Comparison of ENCODE assay signal across 8 cellular contexts in genomic region chr17:61635913-61636432, GRCh38. TPM values are rescaled to one million over a fixed set of nuclear protein-coding genes. Genes with fewer than 3 reads are reported as not detected.
A peak's percentile ranks its signal among the peaks of the same experiment; 100 is the strongest.
DNase-seq lines count a peak whose midpoint lies in the region; ATAC-seq and TF ChIP-seq lines count a peak whose summit lies in the region.

No MANE protein-coding gene starts in this region.

- H3K4me3 ChIP-seq in OCI-LY3 (ENCODE audit: low read length) (no peak overlapping the region), hepatocyte (no peak overlapping the region), tibial artery (no peak overlapping the region)

- H3K4me1 Mint-ChIP-seq in activated T-cell treated with anti-CD3 and anti-CD28 coated beads, Interleukin-2, amount 50 U/mL, for 72 hours (ENCODE audit: low read depth), result no peaks in the 10 kb centered on the region

- H4K20me1 ChIP-seq in OCI-LY3 (ENCODE audit: insufficient read depth, low read length), result no peaks in the 10 kb centered on the region
- no peaks in the 10 kb centered on the region for H4K20me1 ChIP-seq in hepatocyte (ENCODE audit: insufficient read depth, poor library complexity, severe bottlenecking)

- H3K79me2 ChIP-seq in OCI-LY3 (ENCODE audit: low read length) (no peaks in the 10 kb centered on the region), hepatocyte (no peaks in the 10 kb centered on the region)

- no peak overlapping the region for H3K27ac ChIP-seq in OCI-LY3 (ENCODE audit: low read length)
- H3K27ac ChIP-seq in hepatocyte, result no peak overlapping the region
- H3K27ac ChIP-seq in tibial artery, result no peak overlapping the region

- H3K27me3 ChIP-seq in OCI-LY3 (ENCODE audit: low read depth, low read length) (peaks cover 9% of the 10 kb centered on the region), hepatocyte (no peaks in the 10 kb centered on the region), tibial artery (no peaks in the 10 kb centered on the region)

- DNase-seq in D341Med (ENCODE audit: low spot score) (peak; percentile 50), HUDEP-2 (lab: John Stamatoyannopoulos, UW; ENCODE audit: unreplicated experiment in 76 of 76) (peak in 47 of 76 experiments; percentile 1 to 55 (median 21)), hepatocyte (ENCODE audit: low spot score) (peak; percentile 51), tibial artery (no peak)
- DNase-seq in activated T-cell treated with anti-CD3 and anti-CD28 coated beads, Interleukin-2, amount 50 U/mL, for 72 hours, result peak; percentile 51 to 63
- DNase-seq in stimulated activated CD4-positive, alpha-beta T cell treated with anti-CD3 and anti-CD28 coated beads, Interleukin-4, amount 100 ng/mL, for 24 hours, result peak; percentile 56

- H3K9me2 ChIP-seq in hepatocyte (replicated peaks; ENCODE audit: insufficient read depth), result no peaks in the 10 kb centered on the region

- H3K27me3 Mint-ChIP-seq in activated T-cell treated with anti-CD3 and anti-CD28 coated beads, Interleukin-2, amount 50 U/mL, for 72 hours (ENCODE audit: low read depth), result peaks cover 71% of the 10 kb centered on the region

- ATAC-seq in activated T-cell treated with anti-CD3 and anti-CD28 coated beads, Interleukin-2, amount 50 U/mL, for 72 hours (replicated peaks in 1 of 2), result no peak
- ATAC-seq in HG02973 (IDR thresholded peaks at IDR 0.05; ENCODE audit: unreplicated experiment), result no peak

- H3K4me3 Mint-ChIP-seq in activated T-cell treated with anti-CD3 and anti-CD28 coated beads, Interleukin-2, amount 50 U/mL, for 72 hours, result no peak overlapping the region

- peaks cover 0 to under 1% of the 10 kb centered on the region in 2 donors for H3K9me3 Mint-ChIP-seq in activated T-cell treated with anti-CD3 and anti-CD28 coated beads, Interleukin-2, amount 50 U/mL, for 72 hours

- H2AFZ ChIP-seq in OCI-LY3 (ENCODE audit: low read depth, low read length), result no peak overlapping the region
- no peak overlapping the region for H2AFZ ChIP-seq in hepatocyte

- H3K36me3 ChIP-seq in OCI-LY3 (replicated peaks; ENCODE audit: low read depth, low read length) (no peaks in the 10 kb centered on the region), hepatocyte (replicated peaks; ENCODE audit: insufficient read depth, low read depth) (no peaks in the 10 kb centered on the region), tibial artery (no peaks in the 10 kb centered on the region)

- no peak overlapping the region for H3K9ac ChIP-seq in OCI-LY3 (ENCODE audit: low read length)

- no peak overlapping the region for H3K27ac Mint-ChIP-seq in activated T-cell treated with anti-CD3 and anti-CD28 coated beads, Interleukin-2, amount 50 U/mL, for 72 hours

- TF ChIP-seq CTCF in OCI-LY3 (IDR thresholded peaks at IDR 0.05; ENCODE audit: low read depth, low read length), result peak; percentile 85
- peak; percentile 67 for TF ChIP-seq CTCF in hepatocyte (IDR thresholded peaks at IDR 0.05; ENCODE audit: poor library complexity)
- no peak for TF ChIP-seq CTCF in tibial artery (IDR thresholded peaks at IDR 0.05)

- H3K4me1 ChIP-seq in OCI-LY3 (ENCODE audit: low read length), result no peaks in the 10 kb centered on the region
- H3K4me1 ChIP-seq in hepatocyte (ENCODE audit: insufficient read depth), result no peaks in the 10 kb centered on the region
- H3K4me1 ChIP-seq in tibial artery, result no peaks in the 10 kb centered on the region

- H3K4me2 ChIP-seq in OCI-LY3 (ENCODE audit: low read length) (no peak overlapping the region), hepatocyte (no peak overlapping the region)

- 11% methylated on average over 3 of the region's 3 CpGs for WGBS in hepatocyte (ENCODE audit: low lambda C conversion rate, missing lambda C conversion rate)

- intact Hi-C loops in tibial artery (cut with DNase I; ENCODE audit: low total_unique reads), result no loop called here

- H3K9me3 ChIP-seq in OCI-LY3 (ENCODE audit: insufficient read depth, low read length) (no peaks in the 10 kb centered on the region), hepatocyte (ENCODE audit: low read depth) (peaks cover 4% of the 10 kb centered on the region), tibial artery (peaks cover 0 to 6% (median 4%) of the 10 kb centered on the region in 3 donors)

- peaks cover 3 to 5% of the 10 kb centered on the region in 2 donors for H3K36me3 Mint-ChIP-seq in activated T-cell treated with anti-CD3 and anti-CD28 coated beads, Interleukin-2, amount 50 U/mL, for 72 hours (ENCODE audit: insufficient read depth in 2 of 2)

RNA-seq across cellular contexts. Expression of gene NACA2, which starts 45.0 kb away (rescaled TPM):
- total RNA-seq in activated T-cell treated with anti-CD3 and anti-CD28 coated beads, Interleukin-2, amount 50 U/mL, for 72 hours, result not detected
- not detected in 2 replicates for total RNA-seq in hepatocyte
- polyA plus RNA-seq in hepatocyte, result not detected in 2 replicates

Comparison
In these comparisons a context has a peak if more than half of its experiments do, and no peak if none do; other contexts are left out.
1. DNase-seq: peak in D341Med (single experiment), HUDEP-2 (47 of 76), activated T-cell treated with anti-CD3 and anti-CD28 coated beads, Interleukin-2, amount 50 U/mL, for 72 hours (2 of 2), hepatocyte (single experiment) and stimulated activated CD4-positive, alpha-beta T cell treated with anti-CD3 and anti-CD28 coated beads, Interleukin-4, amount 100 ng/mL, for 24 hours (single experiment); none in tibial artery (0 of 2).
2. CTCF ChIP-seq: peak in OCI-LY3 (single experiment) and hepatocyte (single experiment); none in tibial artery (0 of 2).